ENCODE assay signal across 2 cellular contexts in the genomic region with DNA sequence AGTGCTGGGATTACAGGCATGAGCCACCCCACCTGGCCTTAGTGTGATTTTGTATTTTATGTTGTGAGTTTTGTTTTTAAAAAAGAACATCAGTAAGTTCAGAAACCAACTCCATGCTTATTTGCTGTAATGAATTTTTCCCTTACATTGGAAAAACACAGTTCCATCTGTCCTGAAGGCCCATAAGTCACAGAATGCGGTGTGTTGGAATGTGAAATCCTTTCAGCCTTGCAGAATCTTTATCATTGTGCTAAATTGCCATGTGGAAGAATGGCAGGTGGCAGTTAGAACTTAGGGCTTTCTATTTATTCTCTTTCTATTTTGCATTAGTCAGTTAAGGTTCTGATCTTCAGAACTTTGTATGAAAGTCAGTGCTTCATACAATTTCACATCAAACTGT.
A peak's percentile ranks its signal among the peaks of the same experiment; 100 is the strongest.
TF ChIP-seq lines count a peak whose summit lies in the region.

No MANE protein-coding gene starts in this region.

TF ChIP-seq in WTC11, 78 proteins besides CTCF, POLR2A, EP300 and RAD21:
- TF ChIP-seq GRHL2 (CRISPR knock-in tag; IDR thresholded peaks at IDR 0.05; ENCODE audit: insufficient replicate concordance, severe bottlenecking): no peak
- TF ChIP-seq ZNF317 (CRISPR knock-in tag; IDR thresholded peaks at IDR 0.05; ENCODE audit: borderline replicate concordance, low read depth): peak; percentile 51; the same call in 1 of the 2 replicates
- TF ChIP-seq, protein P1, sequence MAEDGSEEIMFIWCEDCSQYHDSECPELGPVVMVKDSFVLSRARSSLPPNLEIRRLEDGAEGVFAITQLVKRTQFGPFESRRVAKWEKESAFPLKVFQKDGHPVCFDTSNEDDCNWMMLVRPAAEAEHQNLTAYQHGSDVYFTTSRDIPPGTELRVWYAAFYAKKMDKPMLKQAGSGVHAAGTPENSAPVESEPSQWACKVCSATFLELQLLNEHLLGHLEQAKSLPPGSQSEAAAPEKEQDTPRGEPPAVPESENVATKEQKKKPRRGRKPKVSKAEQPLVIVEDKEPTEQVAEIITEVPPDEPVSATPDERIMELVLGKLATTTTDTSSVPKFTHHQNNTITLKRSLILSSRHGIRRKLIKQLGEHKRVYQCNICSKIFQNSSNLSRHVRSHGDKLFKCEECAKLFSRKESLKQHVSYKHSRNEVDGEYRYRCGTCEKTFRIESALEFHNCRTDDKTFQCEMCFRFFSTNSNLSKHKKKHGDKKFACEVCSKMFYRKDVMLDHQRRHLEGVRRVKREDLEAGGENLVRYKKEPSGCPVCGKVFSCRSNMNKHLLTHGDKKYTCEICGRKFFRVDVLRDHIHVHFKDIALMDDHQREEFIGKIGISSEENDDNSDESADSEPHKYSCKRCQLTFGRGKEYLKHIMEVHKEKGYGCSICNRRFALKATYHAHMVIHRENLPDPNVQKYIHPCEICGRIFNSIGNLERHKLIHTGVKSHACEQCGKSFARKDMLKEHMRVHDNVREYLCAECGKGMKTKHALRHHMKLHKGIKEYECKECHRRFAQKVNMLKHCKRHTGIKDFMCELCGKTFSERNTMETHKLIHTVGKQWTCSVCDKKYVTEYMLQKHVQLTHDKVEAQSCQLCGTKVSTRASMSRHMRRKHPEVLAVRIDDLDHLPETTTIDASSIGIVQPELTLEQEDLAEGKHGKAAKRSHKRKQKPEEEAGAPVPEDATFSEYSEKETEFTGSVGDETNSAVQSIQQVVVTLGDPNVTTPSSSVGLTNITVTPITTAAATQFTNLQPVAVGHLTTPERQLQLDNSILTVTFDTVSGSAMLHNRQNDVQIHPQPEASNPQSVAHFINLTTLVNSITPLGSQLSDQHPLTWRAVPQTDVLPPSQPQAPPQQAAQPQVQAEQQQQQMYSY (CRISPR knock-in tag; IDR thresholded peaks at IDR 0.05): no peak
- TF ChIP-seq CREB1 (CRISPR knock-in tag; IDR thresholded peaks at IDR 0.05): no peak

TF ChIP-seq in HepG2, 621 proteins besides CTCF, POLR2A, EP300 and RAD21 (continued from another document):
- TF ChIP-seq ZNF317 (CRISPR knock-in tag; IDR thresholded peaks at IDR 0.05): peak; percentile 89
TF ChIP-seq in HepG2: peak in this region for 1.
